Comparison of ENCODE assay signal across 2 cellular contexts in the genomic region with DNA sequence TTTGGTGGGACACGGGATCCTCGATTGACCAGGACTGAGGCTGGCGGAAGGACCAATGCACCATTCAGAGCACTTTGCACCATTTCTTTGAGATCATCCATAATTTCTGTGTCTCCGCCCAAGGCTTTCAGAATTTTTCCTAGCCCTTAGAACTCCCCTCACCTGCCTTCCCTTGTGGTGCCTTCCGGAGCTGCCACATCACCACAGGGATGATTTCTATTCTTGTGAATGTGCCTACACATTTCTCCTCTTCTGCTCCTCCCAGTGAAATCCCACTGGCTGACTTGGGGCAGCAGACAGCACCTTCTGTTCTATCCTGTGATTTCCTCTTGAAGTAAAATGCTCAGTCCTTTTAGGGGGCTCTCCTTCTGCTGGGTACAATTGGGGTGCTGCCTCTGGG.
TF ChIP-seq lines count a peak whose summit lies in the region.

No MANE protein-coding gene starts in this region.

TF ChIP-seq in HEK293, 187 proteins besides CTCF, POLR2A, EP300 and RAD21 (continued from another document):
- peak; percentile 69 for TF ChIP-seq PRDM10 (tag by site-specific recombination; IDR thresholded peaks at IDR 0.05)

TF ChIP-seq in H1, 55 proteins besides CTCF, POLR2A, EP300 and RAD21:
- TF ChIP-seq, protein P1, sequence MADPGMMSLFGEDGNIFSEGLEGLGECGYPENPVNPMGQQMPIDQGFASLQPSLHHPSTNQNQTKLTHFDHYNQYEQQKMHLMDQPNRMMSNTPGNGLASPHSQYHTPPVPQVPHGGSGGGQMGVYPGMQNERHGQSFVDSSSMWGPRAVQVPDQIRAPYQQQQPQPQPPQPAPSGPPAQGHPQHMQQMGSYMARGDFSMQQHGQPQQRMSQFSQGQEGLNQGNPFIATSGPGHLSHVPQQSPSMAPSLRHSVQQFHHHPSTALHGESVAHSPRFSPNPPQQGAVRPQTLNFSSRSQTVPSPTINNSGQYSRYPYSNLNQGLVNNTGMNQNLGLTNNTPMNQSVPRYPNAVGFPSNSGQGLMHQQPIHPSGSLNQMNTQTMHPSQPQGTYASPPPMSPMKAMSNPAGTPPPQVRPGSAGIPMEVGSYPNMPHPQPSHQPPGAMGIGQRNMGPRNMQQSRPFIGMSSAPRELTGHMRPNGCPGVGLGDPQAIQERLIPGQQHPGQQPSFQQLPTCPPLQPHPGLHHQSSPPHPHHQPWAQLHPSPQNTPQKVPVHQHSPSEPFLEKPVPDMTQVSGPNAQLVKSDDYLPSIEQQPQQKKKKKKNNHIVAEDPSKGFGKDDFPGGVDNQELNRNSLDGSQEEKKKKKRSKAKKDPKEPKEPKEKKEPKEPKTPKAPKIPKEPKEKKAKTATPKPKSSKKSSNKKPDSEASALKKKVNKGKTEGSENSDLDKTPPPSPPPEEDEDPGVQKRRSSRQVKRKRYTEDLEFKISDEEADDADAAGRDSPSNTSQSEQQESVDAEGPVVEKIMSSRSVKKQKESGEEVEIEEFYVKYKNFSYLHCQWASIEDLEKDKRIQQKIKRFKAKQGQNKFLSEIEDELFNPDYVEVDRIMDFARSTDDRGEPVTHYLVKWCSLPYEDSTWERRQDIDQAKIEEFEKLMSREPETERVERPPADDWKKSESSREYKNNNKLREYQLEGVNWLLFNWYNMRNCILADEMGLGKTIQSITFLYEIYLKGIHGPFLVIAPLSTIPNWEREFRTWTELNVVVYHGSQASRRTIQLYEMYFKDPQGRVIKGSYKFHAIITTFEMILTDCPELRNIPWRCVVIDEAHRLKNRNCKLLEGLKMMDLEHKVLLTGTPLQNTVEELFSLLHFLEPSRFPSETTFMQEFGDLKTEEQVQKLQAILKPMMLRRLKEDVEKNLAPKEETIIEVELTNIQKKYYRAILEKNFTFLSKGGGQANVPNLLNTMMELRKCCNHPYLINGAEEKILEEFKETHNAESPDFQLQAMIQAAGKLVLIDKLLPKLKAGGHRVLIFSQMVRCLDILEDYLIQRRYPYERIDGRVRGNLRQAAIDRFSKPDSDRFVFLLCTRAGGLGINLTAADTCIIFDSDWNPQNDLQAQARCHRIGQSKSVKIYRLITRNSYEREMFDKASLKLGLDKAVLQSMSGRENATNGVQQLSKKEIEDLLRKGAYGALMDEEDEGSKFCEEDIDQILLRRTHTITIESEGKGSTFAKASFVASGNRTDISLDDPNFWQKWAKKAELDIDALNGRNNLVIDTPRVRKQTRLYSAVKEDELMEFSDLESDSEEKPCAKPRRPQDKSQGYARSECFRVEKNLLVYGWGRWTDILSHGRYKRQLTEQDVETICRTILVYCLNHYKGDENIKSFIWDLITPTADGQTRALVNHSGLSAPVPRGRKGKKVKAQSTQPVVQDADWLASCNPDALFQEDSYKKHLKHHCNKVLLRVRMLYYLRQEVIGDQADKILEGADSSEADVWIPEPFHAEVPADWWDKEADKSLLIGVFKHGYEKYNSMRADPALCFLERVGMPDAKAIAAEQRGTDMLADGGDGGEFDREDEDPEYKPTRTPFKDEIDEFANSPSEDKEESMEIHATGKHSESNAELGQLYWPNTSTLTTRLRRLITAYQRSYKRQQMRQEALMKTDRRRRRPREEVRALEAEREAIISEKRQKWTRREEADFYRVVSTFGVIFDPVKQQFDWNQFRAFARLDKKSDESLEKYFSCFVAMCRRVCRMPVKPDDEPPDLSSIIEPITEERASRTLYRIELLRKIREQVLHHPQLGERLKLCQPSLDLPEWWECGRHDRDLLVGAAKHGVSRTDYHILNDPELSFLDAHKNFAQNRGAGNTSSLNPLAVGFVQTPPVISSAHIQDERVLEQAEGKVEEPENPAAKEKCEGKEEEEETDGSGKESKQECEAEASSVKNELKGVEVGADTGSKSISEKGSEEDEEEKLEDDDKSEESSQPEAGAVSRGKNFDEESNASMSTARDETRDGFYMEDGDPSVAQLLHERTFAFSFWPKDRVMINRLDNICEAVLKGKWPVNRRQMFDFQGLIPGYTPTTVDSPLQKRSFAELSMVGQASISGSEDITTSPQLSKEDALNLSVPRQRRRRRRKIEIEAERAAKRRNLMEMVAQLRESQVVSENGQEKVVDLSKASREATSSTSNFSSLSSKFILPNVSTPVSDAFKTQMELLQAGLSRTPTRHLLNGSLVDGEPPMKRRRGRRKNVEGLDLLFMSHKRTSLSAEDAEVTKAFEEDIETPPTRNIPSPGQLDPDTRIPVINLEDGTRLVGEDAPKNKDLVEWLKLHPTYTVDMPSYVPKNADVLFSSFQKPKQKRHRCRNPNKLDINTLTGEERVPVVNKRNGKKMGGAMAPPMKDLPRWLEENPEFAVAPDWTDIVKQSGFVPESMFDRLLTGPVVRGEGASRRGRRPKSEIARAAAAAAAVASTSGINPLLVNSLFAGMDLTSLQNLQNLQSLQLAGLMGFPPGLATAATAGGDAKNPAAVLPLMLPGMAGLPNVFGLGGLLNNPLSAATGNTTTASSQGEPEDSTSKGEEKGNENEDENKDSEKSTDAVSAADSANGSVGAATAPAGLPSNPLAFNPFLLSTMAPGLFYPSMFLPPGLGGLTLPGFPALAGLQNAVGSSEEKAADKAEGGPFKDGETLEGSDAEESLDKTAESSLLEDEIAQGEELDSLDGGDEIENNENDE (IDR thresholded peaks at IDR 0.05; ENCODE audit: insufficient replicate concordance, low read length) = no peak
- TF ChIP-seq TBP (IDR thresholded peaks at IDR 0.05; ENCODE audit: low read depth, low read length) (no peak), RFX5 (IDR thresholded peaks at IDR 0.05; ENCODE audit: borderline replicate concordance, low read depth, low read length) (no peak), SP2 (IDR thresholded peaks at IDR 0.05; ENCODE audit: low read length) (no peak), PHF8 (conservative IDR thresholded peaks at IDR 0.05; ENCODE audit: low read depth, low read length) (no peak), SP4 (IDR thresholded peaks at IDR 0.05; ENCODE audit: low read length) (no peak), EGR1 (IDR thresholded peaks at IDR 0.05; ENCODE audit: borderline replicate concordance, low read depth, low read length) (no peak)
